ENCODE assay signal across 8 cellular contexts in genomic region chr4:67871867-67872266, GRCh38. TPM values are rescaled to one million over a fixed set of nuclear protein-coding genes. Genes with fewer than 3 reads are reported as not detected.
DNase-seq lines count a peak whose midpoint lies in the region; ATAC-seq, FAIRE-seq and TF ChIP-seq lines count a peak whose summit lies in the region.

No MANE protein-coding gene starts in this region.

- H3K27me3 ChIP-seq in endothelial cell of umbilical vein (ENCODE audit: control insufficient read depth in 2 of 2, insufficient read depth in 2 of 2, low read length in 2 of 2) = no peaks in the 10 kb centered on the region

- H3K9me3 ChIP-seq in endothelial cell of umbilical vein (replicated peaks; ENCODE audit: control insufficient read depth, insufficient read depth, low read length) = no peaks in the 10 kb centered on the region

- H2AFZ ChIP-seq in endothelial cell of umbilical vein (ENCODE audit: low read depth, low read length) = no peak overlapping the region

- no TSS peak for BruUV-seq in endothelial cell of umbilical vein (replicated peaks; lab: Mats Ljungman, UMichigan)

- DNase-seq in CD1c-positive myeloid dendritic cell (ENCODE audit: extremely low spot score) (peak; percentile 49), NCI-H748 treated with DMSO at 0.1 percent for 48 hours (lab: John Stamatoyannopoulos, UW) (peak; percentile 26), endothelial cell of umbilical vein (ENCODE audit: low read depth, low spot score) (peak; percentile 74), retinal pigment epithelial cell (ENCODE audit: low read depth) (no peak), ecto neural progenitor cell (ENCODE audit: low spot score) (no peak), T-helper 9 cell (no peak)

- POLR2A ChIA-PET in endothelial cell of umbilical vein (lab: Charles Lee) = no interaction called here

- peak; percentile 97 for ATAC-seq in GM18907 (IDR thresholded peaks at IDR 0.05; ENCODE audit: unreplicated experiment)
- peak; percentile 74 for ATAC-seq in HG03139 (IDR thresholded peaks at IDR 0.05; ENCODE audit: unreplicated experiment)

- H3K4me3 ChIP-seq in endothelial cell of umbilical vein (replicated peaks in 1 of 3; ENCODE audit: insufficient read depth in 1 of 3, low read depth in 1 of 3, low read length in 3 of 3) = no peak overlapping the region
- H3K4me3 ChIP-seq in retinal pigment epithelial cell (ENCODE audit: low read length) = no peak overlapping the region

- no peak overlapping the region for H3K27ac ChIP-seq in endothelial cell of umbilical vein (ENCODE audit: insufficient read depth, low read depth, low read length)

- no peaks in the 10 kb centered on the region for H3K36me3 ChIP-seq in endothelial cell of umbilical vein (ENCODE audit: control insufficient read depth in 2 of 2, extremely low read depth in 1 of 2, insufficient read depth in 2 of 2, low read length in 2 of 2)

- intact Hi-C loops in endothelial cell of umbilical vein (cut with micrococcal nuclease) = loop anchor here (1.0 to 5.0 kb wide), 3 partner anchors 38 to 303 kb away; no protein-coding TSS in a partner anchor

- TF ChIP-seq CTCF in endothelial cell of umbilical vein (IDR thresholded peaks at IDR 0.05; ENCODE audit: extremely low read depth in 1 of 2, insufficient read depth in 1 of 2, low read depth in 1 of 2, low read length in 2 of 2) (peak; percentile 28 to 41), retinal pigment epithelial cell (conservative IDR thresholded peaks at IDR 0.05; ENCODE audit: low read depth, low read length) (peak; percentile 58)

- TF ChIP-seq POLR2A in endothelial cell of umbilical vein (IDR thresholded peaks at IDR 0.05; ENCODE audit: low read depth, low read length) = no peak

- H3K9me1 ChIP-seq in endothelial cell of umbilical vein (replicated peaks; ENCODE audit: control insufficient read depth, extremely low read depth, insufficient read depth, low read length) = no peaks in the 10 kb centered on the region

- FAIRE-seq in endothelial cell of umbilical vein (lab: Jason Lieb, UNC) = peak; percentile 92

- no peaks in the 10 kb centered on the region for H3K4me1 ChIP-seq in endothelial cell of umbilical vein (ENCODE audit: control insufficient read depth, extremely low read depth, insufficient read depth, low read length)

- no peaks in the 10 kb centered on the region for H3K79me2 ChIP-seq in endothelial cell of umbilical vein (ENCODE audit: control insufficient read depth, insufficient read depth, low read length)

- no peak overlapping the region for H3K9ac ChIP-seq in endothelial cell of umbilical vein (replicated peaks; ENCODE audit: extremely low read depth, insufficient read depth, low read length)

- no peak overlapping the region for H3K4me2 ChIP-seq in endothelial cell of umbilical vein (ENCODE audit: insufficient read depth, low read length)

- CTCF ChIA-PET in endothelial cell of umbilical vein (lab: Charles Lee) = interaction anchor here (1.1 to 3.3 kb wide), 3 partner anchors 33 to 40 kb away, joined by 3 to 52 read pairs (median 8); no protein-coding TSS in a partner anchor

- no peaks in the 10 kb centered on the region for H4K20me1 ChIP-seq in endothelial cell of umbilical vein (replicated peaks; ENCODE audit: control insufficient read depth, extremely low read depth, insufficient read depth, low read length)

- dilution Hi-C loops in endothelial cell of umbilical vein (cut with MboI; ENCODE audit: extremely low pct_ligation_motif_present, low sequenced_read_pairs) = no loop called here

TF ChIP-seq in endothelial cell of umbilical vein, 7 proteins besides CTCF, POLR2A, EP300 and RAD21:
- no peak for TF ChIP-seq JUN (IDR thresholded peaks at IDR 0.05; ENCODE audit: borderline replicate concordance, insufficient read depth, insufficient read length, low read depth)
- TF ChIP-seq MAX (IDR thresholded peaks at IDR 0.05; ENCODE audit: insufficient read depth, insufficient read length) = no peak
- TF ChIP-seq FOS (IDR thresholded peaks at IDR 0.05; ENCODE audit: borderline replicate concordance, insufficient read depth, low read length) = no peak
- TF ChIP-seq POLR2AphosphoS5 (IDR thresholded peaks at IDR 0.05; ENCODE audit: insufficient read depth, low read depth, low read length) = no peak
- no peak for TF ChIP-seq MYC (IDR thresholded peaks at IDR 0.05; ENCODE audit: low read depth, low read length)
- no peak for TF ChIP-seq GATA2 (IDR thresholded peaks at IDR 0.05; ENCODE audit: insufficient read depth, insufficient read length, low read depth, low read length)
- no peak for TF ChIP-seq EZH2 (IDR thresholded peaks at IDR 0.05; ENCODE audit: borderline replicate concordance, low read depth, low read length, severe bottlenecking)

RNA-seq across cellular contexts. Expression of gene TMPRSS11D, which starts 11.9 kb away (rescaled TPM):
- total RNA-seq in endothelial cell of umbilical vein = not detected in 2 replicates
- polyA plus RNA-seq in endothelial cell of umbilical vein = 0.03 TPM in 1 of 2 replicates, not detected in the other
- not detected in 2 replicates for polyA plus RNA-seq in endothelial cell of umbilical vein (2011; cell fraction: cytosol; rRNA removed)
- polyA plus RNA-seq in endothelial cell of umbilical vein (2011; cell fraction: nucleus; rRNA removed) = not detected in 2 replicates
- polyA plus RNA-seq in endothelial cell of umbilical vein (2012) = not detected in 2 replicates
- not detected in 2 replicates for polyA minus RNA-seq in endothelial cell of umbilical vein
- polyA minus RNA-seq in endothelial cell of umbilical vein (2011; cell fraction: cytosol; rRNA and poly(A)+ RNA removed) = not detected
- polyA minus RNA-seq in endothelial cell of umbilical vein (2011; cell fraction: nucleus; rRNA and poly(A)+ RNA removed) = not detected in 2 replicates

Comparison
In these comparisons a context has a peak if more than half of its experiments do, and no peak if none do; other contexts are left out.
1. DNase-seq: peak in CD1c-positive myeloid dendritic cell (single experiment), NCI-H748 treated with DMSO at 0.1 percent for 48 hours (single experiment) and endothelial cell of umbilical vein (single experiment); none in retinal pigment epithelial cell (single experiment), ecto neural progenitor cell (single experiment) and T-helper 9 cell (single experiment).